Comparison of ENCODE assay signal across 35 cellular contexts in the genomic region with DNA sequence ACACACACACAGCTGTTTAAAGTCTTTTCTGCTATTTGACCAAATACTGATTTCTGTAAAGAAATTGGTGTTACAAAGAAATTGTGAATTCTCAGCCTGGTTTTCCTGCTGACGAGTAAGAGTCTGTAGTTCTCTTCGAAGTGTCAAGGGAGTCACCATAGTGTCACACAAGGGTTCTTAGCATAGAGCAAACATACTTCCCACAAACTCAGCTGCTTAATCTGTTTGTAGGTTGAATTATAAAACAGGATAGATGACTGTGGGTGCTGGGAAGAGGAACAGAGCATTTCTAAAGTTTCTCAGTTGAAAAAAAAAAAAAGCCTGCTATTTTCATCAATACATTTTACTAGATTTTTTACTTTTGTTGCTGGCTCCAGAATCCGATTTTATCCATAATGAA.
"Had no signal": no experiment of that assay in that cellular context is flagged by ENCODE, and none has a peak within 500 bp of the region (broad histone marks: within the 10 kb centered on the region; RNA-seq: fewer than 3 reads in every experiment).

No MANE protein-coding gene starts in this region.

- DNase-seq: Karpas-422, Kasumi-1, MG63, MM.1S, MV-4-11, NCI-H1048, NCI-H1092, NCI-H1092 treated with DMSO at 0.1 percent for 48 hours, NCI-H1105, NCI-H1105 treated with DMSO at 0.1 percent for 48 hours, NCI-H1417, NCI-H1417 treated with DMSO at 0.1 percent for 48 hours, NCI-H1436, NCI-H1436 treated with DMSO at 0.1 percent for 48 hours, NCI-H146, NCI-H1694, NCI-H1694 treated with DMSO at 0.1 percent for 48 hours, NCI-H187, NCI-H187 treated with DMSO at 0.1 percent for 48 hours, NCI-H1930, NCI-H2029, NCI-H2029 treated with DMSO at 0.1 percent for 48 hours, NCI-H2081, NCI-H2081 treated with DMSO at 0.1 percent for 48 hours, NCI-H2107, NCI-H2171, NCI-H2171 treated with DMSO at 0.1 percent for 48 hours, NCI-H2227 treated with DMSO at 0.1 percent for 48 hours, NCI-H226, NCI-H345, NCI-H446, NCI-H446 treated with DMSO at 0.1 percent for 48 hours, NCI-H510A, NCI-H510A treated with DMSO at 0.1 percent for 48 hours, NCI-H524 had no signal

- H3K27me3 ChIP-seq: MG63 had no signal

- H3K9me3 ChIP-seq: MG63 had no signal

- H3K36me3 ChIP-seq: MG63 had no signal

- H3K4me3 ChIP-seq: MG63 had no signal
